9 cellular contexts compared by ENCODE assay signal in the genomic region with DNA sequence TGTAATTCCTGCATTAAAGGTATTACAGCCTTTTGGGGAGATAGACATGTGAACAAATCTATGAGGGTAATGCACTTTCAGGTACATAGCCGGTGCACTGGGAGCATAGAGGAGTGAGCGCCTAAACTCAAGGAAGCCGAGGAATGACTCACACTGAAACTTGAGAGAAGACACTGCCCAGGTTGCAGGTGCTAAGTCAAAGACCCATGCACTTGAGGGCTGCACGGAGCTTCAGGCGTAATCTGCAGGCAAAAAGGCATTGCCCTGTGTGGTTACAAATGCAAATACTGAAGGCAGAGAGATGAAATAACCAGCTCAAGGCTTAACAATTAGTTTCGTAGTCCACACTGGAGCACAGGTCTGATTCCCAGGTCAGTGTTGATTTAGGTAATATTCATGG. TPM values are rescaled to one million over a fixed set of nuclear protein-coding genes. Genes with fewer than 3 reads are reported as not detected.
DNase-seq lines count a peak whose midpoint lies in the region; ATAC-seq and TF ChIP-seq lines count a peak whose summit lies in the region.
"Had no signal": no experiment of that assay in that cellular context is flagged by ENCODE, and none has a peak within 500 bp of the region (broad histone marks: within the 10 kb centered on the region; RNA-seq: fewer than 3 reads in every experiment).

No MANE protein-coding gene starts in this region.

- no peak for TF ChIP-seq CTCF in RWPE2 (IDR thresholded peaks at IDR 0.05; ENCODE audit: poor library complexity, severe bottlenecking)

- DNase-seq in RWPE2 (ENCODE audit: low spot score) (no peak), iPS-NIHi7 (ENCODE audit: extremely low spot score) (no peak), SIG-M5 (lab: John Stamatoyannopoulos, UW) (no peak), mesenteric fat pad (ENCODE audit: low spot score) (no peak), NCI-H1417 (lab: John Stamatoyannopoulos, UW) (no peak)
- DNase-seq: spleen had no signal

- H3K27ac ChIP-seq in RWPE2 (ENCODE audit: poor library complexity, severe bottlenecking) = no peak overlapping the region
- H3K27ac ChIP-seq: spleen had no signal

- H3K4me3 ChIP-seq in RWPE2 (ENCODE audit: severe bottlenecking) = no peak overlapping the region
- H3K4me3 ChIP-seq: spleen had no signal

- H3K9me3 ChIP-seq in RWPE2 (ENCODE audit: severe bottlenecking) = no peaks in the 10 kb centered on the region

- peak; percentile 89 for ATAC-seq in GM18498 (IDR thresholded peaks at IDR 0.05; ENCODE audit: unreplicated experiment)
- peak; percentile 96 for ATAC-seq in GM19395 (IDR thresholded peaks at IDR 0.05; ENCODE audit: unreplicated experiment)
- peak; percentile 59 for ATAC-seq in HG02970 (IDR thresholded peaks at IDR 0.05; ENCODE audit: low FRiP score, unreplicated experiment)
- ATAC-seq in RWPE2 (ENCODE audit: low read depth) = peak; percentile 36; the same call in 2 of the 3 replicates

- H3K27me3 ChIP-seq in RWPE2 (ENCODE audit: insufficient read depth, poor library complexity, severe bottlenecking) = no peaks in the 10 kb centered on the region
- H3K27me3 ChIP-seq: spleen had no signal

- H3K36me3 ChIP-seq in RWPE2 (ENCODE audit: low read depth) = no peaks in the 10 kb centered on the region
- H3K36me3 ChIP-seq: spleen had no signal

- peaks cover 19% of the 10 kb centered on the region for H3K4me1 ChIP-seq in RWPE2 (ENCODE audit: insufficient read depth, poor library complexity, severe bottlenecking)

RNA-seq across cellular contexts. Expression of gene OSBPL3, which starts 51.0 kb away (rescaled TPM):
- total RNA-seq in mesenteric fat pad = 9.3 TPM

Comparison
In these comparisons a context has a peak if more than half of its experiments do, and no peak if none do; other contexts are left out.
1. ATAC-seq: peak in every context shown above with its lines; median percentile 96 in GM19395; 89 in GM18498; 59 in HG02970; 36 in RWPE2.